In the genomic region with DNA sequence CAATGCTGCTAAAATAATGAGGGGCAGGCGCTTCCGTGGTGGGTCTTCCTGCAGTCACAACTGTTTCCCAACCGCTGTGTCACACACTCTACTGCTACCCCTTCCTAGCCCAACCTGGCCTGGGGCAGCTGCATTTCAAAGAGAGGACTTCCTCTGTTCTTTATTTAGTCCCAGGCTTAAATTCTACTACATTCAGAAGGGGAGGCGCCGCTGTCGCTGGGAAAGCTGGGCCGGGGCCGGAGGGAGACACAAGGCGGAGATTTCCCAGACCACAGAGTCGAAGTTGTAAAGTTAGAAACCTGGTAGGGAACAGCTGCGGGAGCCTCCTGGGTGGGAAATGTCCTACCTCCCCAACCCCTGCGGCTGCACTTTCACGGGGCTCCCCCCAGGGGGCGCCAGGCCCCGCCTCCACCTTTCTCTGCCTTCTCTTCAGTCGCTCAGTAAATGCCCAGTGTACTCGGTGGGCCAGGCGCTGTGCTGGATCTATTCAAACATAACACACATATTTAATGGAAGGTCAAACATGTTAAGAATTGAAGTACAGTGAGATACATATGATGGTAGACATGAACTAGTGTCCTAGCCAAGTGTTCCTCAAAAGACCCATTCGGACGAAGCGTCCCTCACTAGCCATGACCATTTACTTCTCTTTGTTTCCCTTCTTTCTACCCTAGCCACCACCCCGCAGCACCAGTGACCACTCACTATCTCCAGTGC, we compare ENCODE assay signal across 8 cellular contexts. TPM values are rescaled to one million over a fixed set of nuclear protein-coding genes. Genes with fewer than 3 reads are reported as not detected.
DNase-seq lines count a peak whose midpoint lies in the region; ATAC-seq and TF ChIP-seq lines count a peak whose summit lies in the region.

No MANE protein-coding gene starts in this region.

- H3K9me3 ChIP-seq in fibroblast of lung (ENCODE audit: control insufficient read depth, insufficient read depth, low read depth, low read length) (no peaks in the 10 kb centered on the region), parathyroid adenoma (ENCODE audit: control insufficient read depth, low read length) (no peaks in the 10 kb centered on the region)

- no peak overlapping the region for H3K27ac Mint-ChIP-seq in activated CD4-positive, alpha-beta memory T cell treated with anti-CD3 and anti-CD28 coated beads, Interleukin-2, amount 10 ng/mL, durations not matched to agents 7 days and 5 days

- H3K27me3 Mint-ChIP-seq in activated CD4-positive, alpha-beta memory T cell treated with anti-CD3 and anti-CD28 coated beads, Interleukin-2, amount 10 ng/mL, durations not matched to agents 7 days and 5 days, result peaks cover 25% of the 10 kb centered on the region

- DNase-seq in GM12865 (ENCODE audit: low read depth), result peak; percentile 54
- peak; percentile 63 for DNase-seq in activated CD4-positive, alpha-beta memory T cell treated with anti-CD3 and anti-CD28 coated beads, Interleukin-2, amount 10 ng/mL, durations not matched to agents 7 days and 5 days
- DNase-seq in fibroblast of lung (ENCODE audit: low read depth in 2 of 2), result no peak
- DNase-seq in cerebellar nuclear complex (lab: John Stamatoyannopoulos, UW), result no peak
- DNase-seq in DMS79 (lab: John Stamatoyannopoulos, UW), result no peak

- peak; percentile 90 for TF ChIP-seq CTCF in GM12865 (IDR thresholded peaks at IDR 0.05; ENCODE audit: insufficient read depth, low read depth, low read length, missing control alignments)
- TF ChIP-seq CTCF in LNCAP (IDR thresholded peaks at IDR 0.05), result peak; percentile 68
- peak; percentile 39 to 55 for TF ChIP-seq CTCF in fibroblast of lung (conservative IDR thresholded peaks at IDR 0.05 in 1 of 2, IDR thresholded peaks at IDR 0.05 in 1 of 2; ENCODE audit: low read depth in 1 of 2, low read length in 2 of 2)
- peak; percentile 37 for TF ChIP-seq CTCF in parathyroid adenoma (IDR thresholded peaks at IDR 0.05)

- H3K4me3 ChIP-seq in GM12865 (ENCODE audit: low read depth, low read length) (no peak overlapping the region), fibroblast of lung (replicated peaks in 1 of 4; ENCODE audit: control extremely low read depth in 1 of 4, insufficient read depth in 1 of 4, low read depth in 3 of 4, low read length in 4 of 4) (no peak overlapping the region), parathyroid adenoma (ENCODE audit: low read depth, low read length) (no peak overlapping the region)

- H3K36me3 ChIP-seq in fibroblast of lung (ENCODE audit: control insufficient read depth, insufficient read depth, low read length) (no peaks in the 10 kb centered on the region), parathyroid adenoma (ENCODE audit: control insufficient read depth, insufficient read depth, low read length) (no peaks in the 10 kb centered on the region)

- CTCF ChIA-PET in activated CD4-positive, alpha-beta memory T cell treated with anti-CD3 and anti-CD28 coated beads, Interleukin-2, amount 10 ng/mL, durations not matched to agents 7 days and 5 days (lab: Charles Lee), result interaction anchor here (0.8 to 11.7 kb wide), 14 partner anchors 9 to 277 kb away, joined by 3 to 250 read pairs (median 6); a partner anchor contains a TSS

- ATAC-seq in GM19324 (IDR thresholded peaks at IDR 0.05; ENCODE audit: low FRiP score, unreplicated experiment), result no peak

- no peaks in the 10 kb centered on the region for H3K36me3 Mint-ChIP-seq in activated CD4-positive, alpha-beta memory T cell treated with anti-CD3 and anti-CD28 coated beads, Interleukin-2, amount 10 ng/mL, durations not matched to agents 7 days and 5 days (ENCODE audit: low read depth)

- H3K4me2 ChIP-seq in fibroblast of lung (ENCODE audit: extremely low read depth, insufficient read depth, low read length) (no peak overlapping the region), parathyroid adenoma (ENCODE audit: low read length) (no peak overlapping the region)

- H3K4me1 ChIP-seq in fibroblast of lung (ENCODE audit: control insufficient read depth, extremely low read depth, insufficient read depth, low read length), result no peaks in the 10 kb centered on the region
- no peaks in the 10 kb centered on the region for H3K4me1 ChIP-seq in parathyroid adenoma

- H3K27ac ChIP-seq in fibroblast of lung (ENCODE audit: insufficient read depth, low read length) (no peak overlapping the region), parathyroid adenoma (no peak overlapping the region)

- H3K79me2 ChIP-seq in fibroblast of lung (ENCODE audit: control insufficient read depth, insufficient read depth, low read length), result no peaks in the 10 kb centered on the region
- no peaks in the 10 kb centered on the region for H3K79me2 ChIP-seq in parathyroid adenoma

- no peak overlapping the region for H3K4me3 Mint-ChIP-seq in activated CD4-positive, alpha-beta memory T cell treated with anti-CD3 and anti-CD28 coated beads, Interleukin-2, amount 10 ng/mL, durations not matched to agents 7 days and 5 days

- no peaks in the 10 kb centered on the region for H4K20me1 ChIP-seq in fibroblast of lung (ENCODE audit: control insufficient read depth, extremely low read depth, insufficient read depth, low read length)

- peaks cover 1% of the 10 kb centered on the region for H3K27me3 ChIP-seq in fibroblast of lung (ENCODE audit: control insufficient read depth, insufficient read depth, low read length)
- H3K27me3 ChIP-seq in parathyroid adenoma (ENCODE audit: control insufficient read depth, insufficient read depth, low read length), result no peaks in the 10 kb centered on the region

- H3K4me1 Mint-ChIP-seq in activated CD4-positive, alpha-beta memory T cell treated with anti-CD3 and anti-CD28 coated beads, Interleukin-2, amount 10 ng/mL, durations not matched to agents 7 days and 5 days, result peaks cover 14% of the 10 kb centered on the region

- H3K9me3 Mint-ChIP-seq in activated CD4-positive, alpha-beta memory T cell treated with anti-CD3 and anti-CD28 coated beads, Interleukin-2, amount 10 ng/mL, durations not matched to agents 7 days and 5 days, result no peaks in the 10 kb centered on the region

- H3K9ac ChIP-seq in fibroblast of lung (ENCODE audit: insufficient read depth, low read length), result no peak overlapping the region
- no peak overlapping the region for H3K9ac ChIP-seq in parathyroid adenoma

- H2AFZ ChIP-seq in fibroblast of lung (ENCODE audit: low read length) (no peak overlapping the region), parathyroid adenoma (no peak overlapping the region)

- POLR2A ChIA-PET in activated CD4-positive, alpha-beta memory T cell treated with anti-CD3 and anti-CD28 coated beads, Interleukin-2, amount 10 ng/mL, durations not matched to agents 7 days and 5 days (lab: Charles Lee), result interaction anchor here (1.1 to 1.3 kb wide), 2 partner anchors 23 to 30 kb away, joined by 3 to 4 read pairs; a partner anchor contains a TSS

RNA-seq across cellular contexts. Expression of a gene that starts 23.1 kb away (rescaled TPM):
- total RNA-seq in activated CD4-positive, alpha-beta memory T cell treated with anti-CD3 and anti-CD28 coated beads, Interleukin-2, amount 10 ng/mL, durations not matched to agents 7 days and 5 days, result 1 to 10 TPM; 8.8 to 9.2 TPM
- 28.5 and 38.5 TPM in 2 replicates for total RNA-seq in fibroblast of lung
- polyA plus RNA-seq in fibroblast of lung, result 9.3 and 10.2 TPM in 2 replicates
- polyA plus RNA-seq in fibroblast of lung (2012), result 10.7 and 11.2 TPM in 2 replicates
- polyA minus RNA-seq in fibroblast of lung (ENCODE audit: low replicate concordance), result 5.9 and 8.1 TPM in 2 replicates

RNA-seq across cellular contexts. Expression of a gene that starts 26.3 kb away (rescaled TPM):
- 10 to 100 TPM; 89.1 to 95.2 TPM for total RNA-seq in activated CD4-positive, alpha-beta memory T cell treated with anti-CD3 and anti-CD28 coated beads, Interleukin-2, amount 10 ng/mL, durations not matched to agents 7 days and 5 days
- total RNA-seq in fibroblast of lung, result 31.3 and 51.9 TPM in 2 replicates
- 74.4 and 85.7 TPM in 2 replicates for polyA plus RNA-seq in fibroblast of lung
- polyA plus RNA-seq in fibroblast of lung (2012), result 65.5 and 70.1 TPM in 2 replicates
- polyA minus RNA-seq in fibroblast of lung (ENCODE audit: low replicate concordance), result 138 and 201 TPM in 2 replicates

RNA-seq across cellular contexts. Expression of a gene that starts 46.2 kb away (rescaled TPM):
- total RNA-seq in activated CD4-positive, alpha-beta memory T cell treated with anti-CD3 and anti-CD28 coated beads, Interleukin-2, amount 10 ng/mL, durations not matched to agents 7 days and 5 days, result 10 to 100 TPM; 42.2 to 43.1 TPM
- total RNA-seq in fibroblast of lung, result 50.1 and 53.0 TPM in 2 replicates
- 59.8 and 67.3 TPM in 2 replicates for polyA plus RNA-seq in fibroblast of lung
- polyA plus RNA-seq in fibroblast of lung (2012), result 42.5 and 47.0 TPM in 2 replicates
- polyA minus RNA-seq in fibroblast of lung (ENCODE audit: low replicate concordance), result 26.5 and 45.4 TPM in 2 replicates

Comparison
In these comparisons a context has a peak if more than half of its experiments do, and no peak if none do; other contexts are left out.
1. DNase-seq: peak in GM12865 (single experiment) and activated CD4-positive, alpha-beta memory T cell treated with anti-CD3 and anti-CD28 coated beads, Interleukin-2, amount 10 ng/mL, durations not matched to agents 7 days and 5 days (single experiment); none in fibroblast of lung (0 of 2), cerebellar nuclear complex (0 of 2) and DMS79 (single experiment).
2. CTCF ChIP-seq: peak in every context shown above with its lines; median percentile 90 in GM12865; 68 in LNCAP; 47 in fibroblast of lung; 37 in parathyroid adenoma.